Comparison of ENCODE assay signal across 21 cellular contexts in the genomic region with DNA sequence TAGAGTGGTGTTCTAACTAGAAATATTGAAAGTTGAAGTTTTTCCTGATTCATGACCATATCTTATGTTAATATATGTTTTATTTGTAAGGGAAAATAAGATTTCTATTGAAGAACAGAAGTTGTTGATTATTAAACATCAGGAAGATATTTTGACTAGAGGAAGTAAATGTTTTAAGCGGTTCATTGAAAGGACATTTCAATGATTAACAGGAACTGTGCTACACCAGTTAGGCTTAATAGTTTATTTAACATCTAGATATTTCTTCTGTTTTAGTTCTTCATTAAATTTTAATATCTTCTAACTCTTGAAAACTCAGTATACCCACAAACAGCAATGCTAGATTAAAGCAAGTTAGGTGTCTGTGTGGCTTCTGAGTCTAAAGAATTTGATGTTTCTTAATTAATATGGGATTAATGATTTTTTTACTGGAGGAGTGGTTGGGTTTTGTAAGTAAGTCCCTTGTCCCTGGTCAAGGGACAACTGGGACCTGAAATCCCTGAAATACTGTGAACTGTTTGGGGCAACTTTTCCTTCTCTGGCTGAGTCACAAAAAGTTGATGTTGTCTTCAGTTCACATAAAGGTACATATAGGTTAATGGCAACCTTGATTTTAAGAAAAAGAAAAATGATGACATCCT. TPM values are rescaled to one million over a fixed set of nuclear protein-coding genes. Genes with fewer than 3 reads are reported as not detected.
DNase-seq lines count a peak whose midpoint lies in the region; ATAC-seq, FAIRE-seq and TF ChIP-seq lines count a peak whose summit lies in the region.
"Had no signal": no experiment of that assay in that cellular context is flagged by ENCODE, and none has a peak within 500 bp of the region (broad histone marks: within the 10 kb centered on the region; RNA-seq: fewer than 3 reads in every experiment).

No MANE protein-coding gene starts in this region.

- H3K27me3 Mint-ChIP-seq in progenitor cell of endocrine pancreas (peaks cover 25% of the 10 kb centered on the region), osteocyte (ENCODE audit: unreplicated experiment) (peaks cover 8% of the 10 kb centered on the region)

- H3K36me3 Mint-ChIP-seq in progenitor cell of endocrine pancreas (ENCODE audit: insufficient read depth) (peaks cover 4% of the 10 kb centered on the region), osteocyte (ENCODE audit: unreplicated experiment) (peaks cover 2% of the 10 kb centered on the region)

- H3F3A ChIP-seq in DOHH2 (ENCODE audit: control insufficient read depth, insufficient read depth) = peaks cover 61% of the 10 kb centered on the region

- H3K36me3 ChIP-seq in DOHH2 (ENCODE audit: control insufficient read depth, low read length) (no peaks in the 10 kb centered on the region; the same call in 1 of the 2 replicates), upper lobe of right lung (no peaks in the 10 kb centered on the region)
- H3K36me3 ChIP-seq: BE2C, MG63 had no signal

- H3K27me3 ChIP-seq in DOHH2 (ENCODE audit: control insufficient read depth, low read length) (peaks cover 7% of the 10 kb centered on the region), upper lobe of right lung (no peaks in the 10 kb centered on the region)
- H3K27me3 ChIP-seq: BE2C, MG63 had no signal

- FAIRE-seq in islet of Langerhans (lab: Jason Lieb, UNC) = peak; percentile 91
- FAIRE-seq: D721Med, G401.6 had no signal

- peak overlapping the region; percentile 71 for H3K4me3 ChIP-seq in DOHH2 (ENCODE audit: low read length)
- no peak overlapping the region for H3K4me3 ChIP-seq in upper lobe of right lung
- H3K4me3 ChIP-seq: GM23338, MG63, PC-9 had no signal

- H3K4me1 ChIP-seq in DOHH2 (ENCODE audit: control insufficient read depth, low read length) (peaks cover 91% of the 10 kb centered on the region), upper lobe of right lung (peaks cover 16% of the 10 kb centered on the region)
- H3K4me1 ChIP-seq: BE2C had no signal

- H3K27ac ChIP-seq in DOHH2 (ENCODE audit: low read depth, low read length) (peak overlapping the region; percentile 93), upper lobe of right lung (no peak overlapping the region)
- H3K27ac ChIP-seq: PC-9 had no signal

- H3K79me2 ChIP-seq in DOHH2 (ENCODE audit: control insufficient read depth, low read length) = peaks cover 11% of the 10 kb centered on the region

- no peaks in the 10 kb centered on the region for H3K9me3 Mint-ChIP-seq in progenitor cell of endocrine pancreas (ENCODE audit: low read depth)
- H3K9me3 Mint-ChIP-seq in osteocyte (ENCODE audit: unreplicated experiment) = no peaks in the 10 kb centered on the region
- H3K9me3 Mint-ChIP-seq: CD4-positive, alpha-beta T cell; GM23338 had no signal

- ATAC-seq in GM21515 (IDR thresholded peaks at IDR 0.05; ENCODE audit: unreplicated experiment) (no peak), upper lobe of right lung (no peak)
- ATAC-seq: GM23338 had no signal

- intact Hi-C loops in upper lobe of right lung (cut with DNase I) = no loop called here

- H3K4me3 Mint-ChIP-seq in progenitor cell of endocrine pancreas (ENCODE audit: low read depth) (peak overlapping the region; percentile 19), osteocyte (ENCODE audit: unreplicated experiment) (no peak overlapping the region)
- H3K4me3 Mint-ChIP-seq: CD4-positive, alpha-beta T cell; GM23338 had no signal

- H4K20me1 ChIP-seq in DOHH2 (ENCODE audit: control insufficient read depth, insufficient read depth, low read depth, low read length) = no peaks in the 10 kb centered on the region

- no peak for TF ChIP-seq CTCF in DOHH2 (IDR thresholded peaks at IDR 0.05; ENCODE audit: low read depth, low read length, poor library complexity, severe bottlenecking)
- no peak for TF ChIP-seq CTCF in progenitor cell of endocrine pancreas (IDR thresholded peaks at IDR 0.05; ENCODE audit: unreplicated experiment)
- TF ChIP-seq CTCF in osteocyte (IDR thresholded peaks at IDR 0.05) = no peak
- TF ChIP-seq CTCF in upper lobe of right lung (IDR thresholded peaks at IDR 0.05) = no peak

- H3K4me1 Mint-ChIP-seq in progenitor cell of endocrine pancreas (ENCODE audit: low read depth) (peaks cover 16% of the 10 kb centered on the region), osteocyte (ENCODE audit: unreplicated experiment) (peaks cover 12% of the 10 kb centered on the region)

- H3K4me2 ChIP-seq in DOHH2 (ENCODE audit: low read length) = peak overlapping the region; percentile 83
- H3K4me2 ChIP-seq: GM23338, PC-9 had no signal

- no peak overlapping the region for H3K27ac Mint-ChIP-seq in progenitor cell of endocrine pancreas
- no peak overlapping the region for H3K27ac Mint-ChIP-seq in osteocyte (ENCODE audit: unreplicated experiment)
- H3K27ac Mint-ChIP-seq: CD4-positive, alpha-beta T cell; GM23338 had no signal

- H3K9me3 ChIP-seq in DOHH2 (ENCODE audit: control insufficient read depth, insufficient read depth, low read length) (no peaks in the 10 kb centered on the region), upper lobe of right lung (no peaks in the 10 kb centered on the region)
- H3K9me3 ChIP-seq: BE2C, MG63 had no signal

- H3K9me2 ChIP-seq in DOHH2 (replicated peaks; ENCODE audit: control insufficient read depth, low read length) = no peaks in the 10 kb centered on the region

- DNase-seq in HT-29 (ENCODE audit: low spot score) (peak; percentile 45), progenitor cell of endocrine pancreas (ENCODE audit: low spot score, unreplicated experiment) (no peak), GOT3 (lab: John Stamatoyannopoulos, UW) (no peak), osteocyte (ENCODE audit: extremely low spot score, unreplicated experiment) (no peak), upper lobe of right lung (no peak)
- DNase-seq: BE2C; CD4-positive, alpha-beta T cell; DMS79; IMR-90; Karpas-422; MG63; NCI-H1092; NCI-H146; NCI-H510A treated with DMSO at 0.1 percent for 48 hours; PC-9 had no signal

RNA-seq across cellular contexts. Expression of gene CYP4V2, which starts 42.9 kb away (rescaled TPM):
- total RNA-seq in HT-29 (2014; rRNA removed; shearing (Covaris generic)) = 4.0 and 5.7 TPM in 2 replicates
- total RNA-seq in progenitor cell of endocrine pancreas = 6.0 and 6.2 TPM in 2 replicates
- total RNA-seq in osteocyte = 14.1 and 14.4 TPM in 2 replicates
- total RNA-seq in upper lobe of right lung = 35.4 TPM

RNA-seq across cellular contexts. Expression of gene FAM149A, which starts 44.0 kb away (rescaled TPM):
- total RNA-seq in HT-29 (2014; rRNA removed; shearing (Covaris generic)) = 24.1 and 26.6 TPM in 2 replicates
- total RNA-seq in progenitor cell of endocrine pancreas = 12.0 and 13.5 TPM in 2 replicates
- total RNA-seq in osteocyte = 2.0 and 2.3 TPM in 2 replicates
- total RNA-seq in upper lobe of right lung = 16.4 TPM
